In genomic region chr2:160377204-160377995, GRCh38 we compare ENCODE assay signal across 9 cellular contexts.
DNase-seq lines count a peak whose midpoint lies in the region; ATAC-seq and TF ChIP-seq lines count a peak whose summit lies in the region.
"Had no signal": no experiment of that assay in that cellular context is flagged by ENCODE, and none has a peak within 500 bp of the region (broad histone marks: within the 10 kb centered on the region; RNA-seq: fewer than 3 reads in every experiment).

No MANE protein-coding gene starts in this region.

- DNase-seq in amniotic epithelial cell (ENCODE audit: low read depth): peak; percentile 57
- DNase-seq in iris pigment epithelial cell (ENCODE audit: low read depth): peak; percentile 82
- no peak for DNase-seq in stimulated activated effector memory CD8-positive, alpha-beta T cell treated with anti-CD3 and anti-CD28 coated beads, Interleukin-12 subunit alpha, Interleukin-12 subunit beta, amount 100 ng/mL, for 72 hours (ENCODE audit: low spot score in 2 of 2)
- no peak for DNase-seq in lower leg skin (ENCODE audit: low spot score in 2 of 2)
- DNase-seq in medulla oblongata (ENCODE audit: extremely low spot score): no peak
- no peak for DNase-seq in stimulated activated CD4-positive, alpha-beta T cell treated with anti-CD3 and anti-CD28 coated beads, Interleukin-12 subunit alpha, Interleukin-12 subunit beta, amount 100 ng/mL, for 4 hours
- DNase-seq in amniotic stem cell (lab: John Stamatoyannopoulos, UW): no peak
- DNase-seq: NCI-H2081 had no signal

- no peak for ATAC-seq in stimulated activated effector memory CD8-positive, alpha-beta T cell treated with anti-CD3 and anti-CD28 coated beads, Interleukin-12 subunit alpha, Interleukin-12 subunit beta, amount 100 ng/mL, for 72 hours

- H3K36me3 Mint-ChIP-seq in stimulated activated effector memory CD8-positive, alpha-beta T cell treated with anti-CD3 and anti-CD28 coated beads, Interleukin-12 subunit alpha, Interleukin-12 subunit beta, amount 100 ng/mL, for 72 hours: no peaks in the 10 kb centered on the region

- peak overlapping the region; percentile 33 for H3K27ac Mint-ChIP-seq in stimulated activated effector memory CD8-positive, alpha-beta T cell treated with anti-CD3 and anti-CD28 coated beads, Interleukin-12 subunit alpha, Interleukin-12 subunit beta, amount 100 ng/mL, for 72 hours

- H3K4me3 Mint-ChIP-seq in stimulated activated effector memory CD8-positive, alpha-beta T cell treated with anti-CD3 and anti-CD28 coated beads, Interleukin-12 subunit alpha, Interleukin-12 subunit beta, amount 100 ng/mL, for 72 hours: no peak overlapping the region

- peak overlapping the region; percentile 71 for H3K27ac ChIP-seq in HUES48 (ENCODE audit: low read depth, low read length)

- intact Hi-C loops in lower leg skin (cut with DNase I; ENCODE audit: low total_unique reads): no loop called here

- TF ChIP-seq POLR2A in lower leg skin (IDR thresholded peaks at IDR 0.05): no peak

- H3K4me3 ChIP-seq in HUES48 (ENCODE audit: low read depth, low read length) (peak overlapping the region; percentile 10; the same call in 1 of the 2 replicates), lower leg skin (ENCODE audit: low read depth, poor library complexity, severe bottlenecking) (no peak overlapping the region)

- peaks cover 70% of the 10 kb centered on the region for H3K4me1 ChIP-seq in HUES48 (ENCODE audit: control insufficient read depth, insufficient read depth, low read length)

- TF ChIP-seq CTCF in lower leg skin (IDR thresholded peaks at IDR 0.05): no peak

- H3K36me3 ChIP-seq in HUES48 (ENCODE audit: control insufficient read depth, insufficient read depth, low read length): no peaks in the 10 kb centered on the region

- H3K9me3 Mint-ChIP-seq in stimulated activated effector memory CD8-positive, alpha-beta T cell treated with anti-CD3 and anti-CD28 coated beads, Interleukin-12 subunit alpha, Interleukin-12 subunit beta, amount 100 ng/mL, for 72 hours: no peaks in the 10 kb centered on the region

- no peaks in the 10 kb centered on the region for H3K27me3 ChIP-seq in HUES48 (ENCODE audit: control insufficient read depth, insufficient read depth, low read length)

- H3K4me1 Mint-ChIP-seq in stimulated activated effector memory CD8-positive, alpha-beta T cell treated with anti-CD3 and anti-CD28 coated beads, Interleukin-12 subunit alpha, Interleukin-12 subunit beta, amount 100 ng/mL, for 72 hours: peaks cover 74% of the 10 kb centered on the region

- no peak overlapping the region for H3K9ac ChIP-seq in HUES48 (ENCODE audit: low read depth, low read length)

- no peaks in the 10 kb centered on the region for H3K9me3 ChIP-seq in HUES48 (ENCODE audit: control insufficient read depth, insufficient read depth, low read length)

- WGBS in lower leg skin, 2 donors: 55 to 76% methylated on average over 6 of the region's 6 CpGs

Comparison
In these comparisons a context has a peak if more than half of its experiments do, and no peak if none do; other contexts are left out.
1. DNase-seq: peak in amniotic epithelial cell (single experiment) and iris pigment epithelial cell (single experiment); none in stimulated activated effector memory CD8-positive, alpha-beta T cell treated with anti-CD3 and anti-CD28 coated beads, Interleukin-12 subunit alpha, Interleukin-12 subunit beta, amount 100 ng/mL, for 72 hours (0 of 2), lower leg skin (0 of 2), medulla oblongata (single experiment), stimulated activated CD4-positive, alpha-beta T cell treated with anti-CD3 and anti-CD28 coated beads, Interleukin-12 subunit alpha, Interleukin-12 subunit beta, amount 100 ng/mL, for 4 hours (single experiment) and amniotic stem cell (single experiment).